Comparison of ENCODE assay signal across 10 cellular contexts in the genomic region with DNA sequence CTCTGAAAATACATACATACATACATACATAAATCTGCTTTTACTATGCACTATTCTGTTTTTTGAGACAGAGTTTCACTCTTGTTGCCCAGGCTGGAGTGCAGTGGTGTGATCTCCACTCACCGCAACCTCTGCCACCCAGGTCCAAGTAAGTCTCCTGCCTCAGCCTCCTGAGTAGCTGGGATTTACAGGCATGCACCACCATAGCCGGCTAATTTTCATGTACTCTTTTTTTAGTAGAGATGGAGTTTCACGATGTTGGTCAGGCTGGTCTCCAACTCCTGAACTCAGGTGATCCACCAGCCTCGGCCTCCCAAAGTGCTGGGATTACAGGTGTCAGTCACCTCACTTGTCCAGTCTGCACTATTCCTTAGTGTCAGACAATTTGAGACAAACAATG. TPM values are rescaled to one million over a fixed set of nuclear protein-coding genes. Genes with fewer than 3 reads are reported as not detected.
"Had no signal": no experiment of that assay in that cellular context is flagged by ENCODE, and none has a peak within 500 bp of the region (broad histone marks: within the 10 kb centered on the region; RNA-seq: fewer than 3 reads in every experiment).

No MANE protein-coding gene starts in this region.

RNA-seq across cellular contexts. Expression of a gene that starts 20.5 kb away (rescaled TPM):
- total RNA-seq: activated B cell treated with CpG ODN at 0.5 μM for 24 hours; activated CD4-positive, alpha-beta memory T cell treated with anti-CD3 and anti-CD28 coated beads for 36 hours; activated CD4-positive, alpha-beta T cell treated with anti-CD3 and anti-CD28 coated beads, Interleukin-2, amount 10 ng/mL, durations not matched to agents 24 days and 14 days; activated CD8-positive, alpha-beta memory T cell treated with anti-CD3 and anti-CD28 coated beads for 36 hours; activated CD8-positive, alpha-beta T cell treated with anti-CD3 and anti-CD28 coated beads for 36 hours; activated naive CD8-positive, alpha-beta T cell treated with anti-CD3 and anti-CD28 coated beads, Interleukin-2, amount 10 ng/mL, durations not matched to agents 7 days and 5 days; activated T-helper 2 cell treated with anti-CD3 and anti-CD28 coated beads, Interferon-gamma antibody, Interleukin-2, Interleukin-4, amounts not matched to agents 10 μg/mL and 5 μg/mL and 100 μg/mL, durations not matched to agents 14 hours and 24 hours and 36 hours; ascending aorta; bronchial epithelial cell; cardiac muscle cell had no signal
